In the genomic region with DNA sequence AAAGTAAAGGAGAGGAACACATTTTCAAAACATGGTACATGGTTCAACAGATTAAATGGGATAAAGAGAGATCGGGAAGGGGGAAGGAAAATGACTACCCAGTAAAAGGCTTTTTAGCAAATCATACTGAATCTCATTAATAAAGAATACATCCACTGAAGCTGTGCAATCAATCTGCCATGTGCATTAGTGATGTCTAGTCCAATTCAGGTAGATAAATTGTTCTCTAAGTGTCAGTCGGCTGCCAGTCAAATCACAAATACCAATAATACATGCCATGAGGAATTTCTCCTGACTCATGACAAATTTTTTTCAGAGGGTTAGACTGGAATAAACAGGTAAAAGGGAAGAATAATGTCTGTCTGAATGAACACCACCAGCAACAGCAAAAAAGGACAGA, we compare ENCODE assay signal across 38 cellular contexts. TPM values are rescaled to one million over a fixed set of nuclear protein-coding genes. Genes with fewer than 3 reads are reported as not detected.
DNase-seq lines count a peak whose midpoint lies in the region; ATAC-seq and TF ChIP-seq lines count a peak whose summit lies in the region.
"Had no signal": no experiment of that assay in that cellular context is flagged by ENCODE, and none has a peak within 500 bp of the region (broad histone marks: within the 10 kb centered on the region; RNA-seq: fewer than 3 reads in every experiment).

No MANE protein-coding gene starts in this region.

- TF ChIP-seq RAD21 in neural cell (conservative IDR thresholded peaks at IDR 0.05): peak; percentile 28

- H2AFZ ChIP-seq in neural cell (ENCODE audit: low read depth, low read length) (no peak overlapping the region), parathyroid adenoma (no peak overlapping the region)

- H3K27me3 ChIP-seq in endocrine pancreas (ENCODE audit: control insufficient read depth, insufficient read depth, low read length): no peaks in the 10 kb centered on the region
- no peaks in the 10 kb centered on the region for H3K27me3 ChIP-seq in neural cell (ENCODE audit: insufficient read depth, low read depth, low read length)
- H3K27me3 ChIP-seq in parathyroid adenoma (ENCODE audit: control insufficient read depth, insufficient read depth, low read length): no peaks in the 10 kb centered on the region
- H3K27me3 ChIP-seq: BE2C; BLaER1; BLaER1 treated with 17β-estradiol and CSF1 and Interleukin-3, amounts not matched to agents 10 nM and 100 nM had no signal

- DNase-seq in LoVo (ENCODE audit: low spot score) (no peak), NCI-H748 treated with DMSO at 0.1 percent for 48 hours (lab: John Stamatoyannopoulos, UW) (no peak)
- DNase-seq: 8988T; ACHN; AML-193; BE2C; C1 segment of cervical spinal cord; Caco-2; Calu3; CD4-positive, alpha-beta memory T cell; CD4-positive, alpha-beta T cell; CD4-positive, CD25-positive, alpha-beta regulatory T cell; CD8-positive, alpha-beta memory T cell; CD8-positive, alpha-beta T cell; COR-L47; DMS 273 treated with DMSO at 0.1 percent for 48 hours; DMS153; DMS53; DMS79; DMS79 treated with DMSO at 0.1 percent for 48 hours; DND-41; EL had no signal

- no peaks in the 10 kb centered on the region for H3K9me3 Mint-ChIP-seq in activated T-helper 17 cell treated with anti-CD3 and anti-CD28 coated beads, Interleukin-2, amount 50 U/mL, for 72 hours
- H3K9me3 Mint-ChIP-seq: CD14-positive monocyte; CD4-positive, alpha-beta memory T cell; CD4-positive, alpha-beta T cell; CD8-positive, alpha-beta memory T cell; CD8-positive, alpha-beta T cell had no signal

- H3K4me2 ChIP-seq in neural cell (ENCODE audit: low read length) (peak overlapping the region; percentile 60), parathyroid adenoma (ENCODE audit: low read length) (peak overlapping the region; percentile 26)
- H3K4me2 ChIP-seq: A549; BLaER1; BLaER1 treated with 17β-estradiol and CSF1 and Interleukin-3, amounts not matched to agents 10 nM and 100 nM had no signal

- H3K9me3 ChIP-seq in endocrine pancreas (ENCODE audit: control insufficient read depth, low read length) (no peaks in the 10 kb centered on the region), neural cell (ENCODE audit: low read length) (no peaks in the 10 kb centered on the region), parathyroid adenoma (ENCODE audit: control insufficient read depth, low read length) (no peaks in the 10 kb centered on the region)
- H3K9me3 ChIP-seq: A549; BE2C; BLaER1; BLaER1 treated with 17β-estradiol and CSF1 and Interleukin-3, amounts not matched to agents 10 nM and 100 nM; Caco-2 had no signal

- TF ChIP-seq CTCF in neural cell (IDR thresholded peaks at IDR 0.05; ENCODE audit: poor library complexity, severe bottlenecking) (no peak), parathyroid adenoma (IDR thresholded peaks at IDR 0.05) (no peak)

- H3K27ac Mint-ChIP-seq in activated T-helper 17 cell treated with anti-CD3 and anti-CD28 coated beads, Interleukin-2, amount 50 U/mL, for 72 hours: no peak overlapping the region
- H3K27ac Mint-ChIP-seq: B cell; CD14-positive monocyte; CD4-positive, alpha-beta memory T cell; CD4-positive, alpha-beta T cell; CD4-positive, CD25-positive, alpha-beta regulatory T cell; CD8-positive, alpha-beta memory T cell; CD8-positive, alpha-beta T cell had no signal

- no peak for ATAC-seq in activated T-helper 17 cell treated with anti-CD3 and anti-CD28 coated beads, Interleukin-2, amount 50 U/mL, for 72 hours (replicated peaks)
- ATAC-seq: A549; CD8-positive, alpha-beta T cell had no signal

- peak; percentile 99 for TF ChIP-seq EP300 in neural cell (conservative IDR thresholded peaks at IDR 0.05; ENCODE audit: poor library complexity, severe bottlenecking)

- peaks cover 10% of the 10 kb centered on the region for H3F3A ChIP-seq in neural cell (ENCODE audit: insufficient read depth, low read length, poor library complexity, severe bottlenecking)

- no peaks in the 10 kb centered on the region for H4K20me1 ChIP-seq in neural cell (ENCODE audit: insufficient read depth)
- H4K20me1 ChIP-seq: BLaER1; BLaER1 treated with 17β-estradiol and CSF1 and Interleukin-3, amounts not matched to agents 10 nM and 100 nM had no signal

- H3K4me3 ChIP-seq in endocrine pancreas (ENCODE audit: control insufficient read depth, insufficient read depth, low read length): peak overlapping the region; percentile 66
- H3K4me3 ChIP-seq in neural cell (ENCODE audit: low read length): peak overlapping the region; percentile 45
- peak overlapping the region; percentile 7 for H3K4me3 ChIP-seq in parathyroid adenoma (ENCODE audit: low read depth, low read length)
- H3K4me3 ChIP-seq: A549; BLaER1; BLaER1 treated with 17β-estradiol and CSF1 and Interleukin-3, amounts not matched to agents 10 nM and 100 nM had no signal

- peaks cover 8% of the 10 kb centered on the region for H3K27me3 Mint-ChIP-seq in activated T-helper 17 cell treated with anti-CD3 and anti-CD28 coated beads, Interleukin-2, amount 50 U/mL, for 72 hours

- H3K4me3 Mint-ChIP-seq in activated T-helper 17 cell treated with anti-CD3 and anti-CD28 coated beads, Interleukin-2, amount 50 U/mL, for 72 hours: no peak overlapping the region
- H3K4me3 Mint-ChIP-seq: B cell; CD14-positive monocyte; CD4-positive, alpha-beta memory T cell; CD4-positive, alpha-beta T cell; CD4-positive, CD25-positive, alpha-beta regulatory T cell; CD8-positive, alpha-beta memory T cell; CD8-positive, alpha-beta T cell had no signal

- H3K9ac ChIP-seq in endocrine pancreas (ENCODE audit: control insufficient read depth, insufficient read depth, low read length) (no peak overlapping the region), neural cell (ENCODE audit: low read length) (peak overlapping the region; percentile 38), parathyroid adenoma (no peak overlapping the region)
- H3K9ac ChIP-seq: BLaER1; BLaER1 treated with 17β-estradiol and CSF1 and Interleukin-3, amounts not matched to agents 10 nM and 100 nM had no signal

- H3K4me1 ChIP-seq in endocrine pancreas (ENCODE audit: control insufficient read depth, insufficient read depth, low read length): peaks cover 23% of the 10 kb centered on the region
- peaks cover 10% of the 10 kb centered on the region for H3K4me1 ChIP-seq in parathyroid adenoma
- H3K4me1 ChIP-seq: A549; BLaER1; BLaER1 treated with 17β-estradiol and CSF1 and Interleukin-3, amounts not matched to agents 10 nM and 100 nM; Caco-2 had no signal

- H3K36me3 Mint-ChIP-seq in activated T-helper 17 cell treated with anti-CD3 and anti-CD28 coated beads, Interleukin-2, amount 50 U/mL, for 72 hours (ENCODE audit: low read depth): no peaks in the 10 kb centered on the region
- H3K36me3 Mint-ChIP-seq: CD14-positive monocyte; CD4-positive, alpha-beta memory T cell; CD4-positive, CD25-positive, alpha-beta regulatory T cell; CD8-positive, alpha-beta memory T cell; CD8-positive, alpha-beta T cell had no signal

- H3K36me3 ChIP-seq in endocrine pancreas (ENCODE audit: control insufficient read depth, insufficient read depth, low read length): no peaks in the 10 kb centered on the region
- H3K36me3 ChIP-seq in neural cell (ENCODE audit: insufficient read depth, low read length): no peaks in the 10 kb centered on the region
- no peaks in the 10 kb centered on the region for H3K36me3 ChIP-seq in parathyroid adenoma (ENCODE audit: control insufficient read depth, insufficient read depth, low read length)
- H3K36me3 ChIP-seq: BE2C; BLaER1; BLaER1 treated with 17β-estradiol and CSF1 and Interleukin-3, amounts not matched to agents 10 nM and 100 nM had no signal

- no peaks in the 10 kb centered on the region for H3K4me1 Mint-ChIP-seq in activated T-helper 17 cell treated with anti-CD3 and anti-CD28 coated beads, Interleukin-2, amount 50 U/mL, for 72 hours
- H3K4me1 Mint-ChIP-seq: B cell; CD14-positive monocyte; CD4-positive, alpha-beta memory T cell; CD4-positive, CD25-positive, alpha-beta regulatory T cell; CD8-positive, alpha-beta memory T cell had no signal

- H3K79me2 ChIP-seq in neural cell (replicated peaks; ENCODE audit: insufficient read depth, low read length): no peaks in the 10 kb centered on the region
- no peaks in the 10 kb centered on the region for H3K79me2 ChIP-seq in parathyroid adenoma

- H3K9me2 ChIP-seq in neural cell (ENCODE audit: insufficient read depth, low read length): no peaks in the 10 kb centered on the region

- H3K27ac ChIP-seq in neural cell (ENCODE audit: low read length): peak overlapping the region; percentile 84
- H3K27ac ChIP-seq in parathyroid adenoma: no peak overlapping the region
- H3K27ac ChIP-seq: 22Rv1; A549; BLaER1; BLaER1 treated with 17β-estradiol and CSF1 and Interleukin-3, amounts not matched to agents 10 nM and 100 nM; C4-2B had no signal

TF ChIP-seq in neural cell, 6 proteins besides CTCF, POLR2A, EP300 and RAD21:
- no peak for TF ChIP-seq EZH2 (IDR thresholded peaks at IDR 0.05; ENCODE audit: borderline replicate concordance, insufficient read depth, low read length, poor library complexity, severe bottlenecking)
- TF ChIP-seq, protein P1, sequence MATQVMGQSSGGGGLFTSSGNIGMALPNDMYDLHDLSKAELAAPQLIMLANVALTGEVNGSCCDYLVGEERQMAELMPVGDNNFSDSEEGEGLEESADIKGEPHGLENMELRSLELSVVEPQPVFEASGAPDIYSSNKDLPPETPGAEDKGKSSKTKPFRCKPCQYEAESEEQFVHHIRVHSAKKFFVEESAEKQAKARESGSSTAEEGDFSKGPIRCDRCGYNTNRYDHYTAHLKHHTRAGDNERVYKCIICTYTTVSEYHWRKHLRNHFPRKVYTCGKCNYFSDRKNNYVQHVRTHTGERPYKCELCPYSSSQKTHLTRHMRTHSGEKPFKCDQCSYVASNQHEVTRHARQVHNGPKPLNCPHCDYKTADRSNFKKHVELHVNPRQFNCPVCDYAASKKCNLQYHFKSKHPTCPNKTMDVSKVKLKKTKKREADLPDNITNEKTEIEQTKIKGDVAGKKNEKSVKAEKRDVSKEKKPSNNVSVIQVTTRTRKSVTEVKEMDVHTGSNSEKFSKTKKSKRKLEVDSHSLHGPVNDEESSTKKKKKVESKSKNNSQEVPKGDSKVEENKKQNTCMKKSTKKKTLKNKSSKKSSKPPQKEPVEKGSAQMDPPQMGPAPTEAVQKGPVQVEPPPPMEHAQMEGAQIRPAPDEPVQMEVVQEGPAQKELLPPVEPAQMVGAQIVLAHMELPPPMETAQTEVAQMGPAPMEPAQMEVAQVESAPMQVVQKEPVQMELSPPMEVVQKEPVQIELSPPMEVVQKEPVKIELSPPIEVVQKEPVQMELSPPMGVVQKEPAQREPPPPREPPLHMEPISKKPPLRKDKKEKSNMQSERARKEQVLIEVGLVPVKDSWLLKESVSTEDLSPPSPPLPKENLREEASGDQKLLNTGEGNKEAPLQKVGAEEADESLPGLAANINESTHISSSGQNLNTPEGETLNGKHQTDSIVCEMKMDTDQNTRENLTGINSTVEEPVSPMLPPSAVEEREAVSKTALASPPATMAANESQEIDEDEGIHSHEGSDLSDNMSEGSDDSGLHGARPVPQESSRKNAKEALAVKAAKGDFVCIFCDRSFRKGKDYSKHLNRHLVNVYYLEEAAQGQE (IDR thresholded peaks at IDR 0.05; ENCODE audit: borderline replicate concordance): peak; percentile 87
- peak; percentile 26 for TF ChIP-seq SMC3 (conservative IDR thresholded peaks at IDR 0.05; ENCODE audit: poor library complexity)
- TF ChIP-seq POLR2AphosphoS5 (IDR thresholded peaks at IDR 0.05): peak; percentile 93

RNA-seq across cellular contexts. Expression of a gene that starts 22.6 kb away (rescaled TPM):
- polyA plus RNA-seq in neural cell: 0.98 and 1.1 TPM in 2 replicates
- 10.5 and 12.8 TPM in 2 replicates for polyA minus RNA-seq in neural cell
- total RNA-seq in activated T-helper 17 cell treated with anti-CD3 and anti-CD28 coated beads, Interleukin-2, amount 50 U/mL, for 72 hours: under 1 TPM in 1 of 2 donors, not detected in 1; 0.19 TPM
- total RNA-seq: A172; A673; CD4-positive, alpha-beta T cell; CD8-positive, alpha-beta memory T cell; CD8-positive, alpha-beta T cell; Daoy had no signal
- polyA plus RNA-seq: AG04450; BJ; CD14-positive monocyte; CD4-positive, alpha-beta memory T cell; CD4-positive, CD25-positive, alpha-beta regulatory T cell; CD8-positive, alpha-beta memory T cell had no signal

Comparison
In these comparisons a context has a peak if more than half of its experiments do, and no peak if none do; other contexts are left out.
1. H3K4me3 ChIP-seq: peak in every context shown above with its lines; median percentile 66 in endocrine pancreas; 45 in neural cell; 7 in parathyroid adenoma.